7 cellular contexts compared by ENCODE assay signal in the genomic region with DNA sequence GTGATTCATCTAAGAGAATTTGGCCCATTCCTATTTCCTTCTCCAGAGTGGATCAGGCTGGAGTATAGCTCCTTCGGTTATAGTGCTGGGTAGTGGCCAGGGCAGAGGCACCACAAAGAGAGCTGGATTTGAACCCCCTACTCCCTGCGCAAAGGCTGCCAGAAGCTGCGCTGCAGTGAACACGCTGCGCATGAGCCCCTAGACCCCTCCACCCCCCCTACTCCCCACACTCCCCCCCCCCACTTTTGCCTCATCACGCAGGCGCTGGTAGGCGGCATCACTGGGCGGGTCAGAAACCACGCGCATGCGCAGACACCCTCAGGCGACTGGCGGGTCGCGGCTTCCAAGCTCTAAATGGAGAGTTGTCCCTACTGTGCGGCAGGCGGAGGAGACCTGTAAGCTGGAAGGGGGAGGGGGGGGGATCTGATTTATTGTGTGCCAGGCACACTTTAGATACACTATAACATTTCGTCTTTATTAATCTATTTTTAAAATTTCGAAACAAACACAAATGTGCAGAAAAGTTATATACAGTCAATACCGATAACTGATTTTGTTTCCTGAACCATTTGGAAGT. TPM values are rescaled to one million over a fixed set of nuclear protein-coding genes. Genes with fewer than 3 reads are reported as not detected.
DNase-seq lines count a peak whose midpoint lies in the region; ATAC-seq lines count a peak whose summit lies in the region.

No MANE protein-coding gene starts in this region.

- H3K36me3 ChIP-seq in esophagus (ENCODE audit: control insufficient read depth in 2 of 2, insufficient read depth in 2 of 2, low read length in 1 of 2) (peaks cover 9 to 10% of the 10 kb centered on the region in 2 donors), mucosa of rectum (ENCODE audit: control insufficient read depth in 2 of 2, insufficient read depth in 2 of 2, low read length in 2 of 2) (peaks cover 10% of the 10 kb centered on the region in 2 donors)

- H3K4me3 ChIP-seq in esophagus (ENCODE audit: low read depth in 1 of 2, low read length in 2 of 2) (peak overlapping the region; percentile 45 to 58), mucosa of rectum (ENCODE audit: low read length in 2 of 2) (peak overlapping the region; percentile 77 to 87)

- H3K4me1 ChIP-seq in esophagus (ENCODE audit: control insufficient read depth in 2 of 2, insufficient read depth in 2 of 2, low read length in 1 of 2), result peaks cover 3 to 4% of the 10 kb centered on the region in 2 donors
- peaks cover 16 to 17% of the 10 kb centered on the region in 2 donors for H3K4me1 ChIP-seq in mucosa of rectum (ENCODE audit: control insufficient read depth in 2 of 2, insufficient read depth in 2 of 2, low read length in 2 of 2)

- H3K9me3 ChIP-seq in esophagus (ENCODE audit: control insufficient read depth in 2 of 2, insufficient read depth in 1 of 2, low read depth in 1 of 2, low read length in 1 of 2) (no peaks in the 10 kb centered on the region), mucosa of rectum (ENCODE audit: control insufficient read depth in 2 of 2, low read length in 2 of 2) (no peaks in the 10 kb centered on the region)

- H3K9ac ChIP-seq in mucosa of rectum (ENCODE audit: low read depth in 1 of 2, low read length in 2 of 2), result peak overlapping the region; percentile 61 to 65

- DNase-seq in HuH-7 (ENCODE audit: low spot score) (peak; percentile 88), OCI-M1 (lab: John Stamatoyannopoulos, UW) (peak; percentile 98)
- peak; percentile 93 for DNase-seq in activated T-cell treated with anti-CD3 and anti-CD28 coated beads, Interleukin-2, amount 50 U/mL, for 1 hour
- peak; percentile 88 for DNase-seq in stimulated activated CD8-positive, alpha-beta memory T cell treated with anti-CD3 and anti-CD28 coated beads, Interleukin-4, amount 100 ng/mL, for 24 hours (ENCODE audit: low read depth)

- H3K27me3 ChIP-seq in esophagus (ENCODE audit: control insufficient read depth in 1 of 2, insufficient read depth in 2 of 2, low read length in 2 of 2) (no peaks in the 10 kb centered on the region), mucosa of rectum (ENCODE audit: control insufficient read depth in 2 of 2, insufficient read depth in 2 of 2, low read length in 2 of 2) (no peaks in the 10 kb centered on the region)

- ATAC-seq in GM18520 (IDR thresholded peaks at IDR 0.05; ENCODE audit: unreplicated experiment), result peak; percentile 42

- peak overlapping the region; percentile 85 to 87 for H3K27ac ChIP-seq in esophagus (ENCODE audit: low read depth in 2 of 2, low read length in 1 of 2)
- H3K27ac ChIP-seq in mucosa of rectum (ENCODE audit: low read depth in 2 of 2, low read length in 2 of 2), result peak overlapping the region; percentile 57

- 7 to 8% methylated on average over 21 of the region's 21 CpGs for WGBS in esophagus, 2 donors

RNA-seq across cellular contexts. Expression of gene HMGN1, which starts 38.7 kb away (rescaled TPM):
- polyA plus RNA-seq in esophagus, result 100 to 1,000 TPM; 148 to 171 TPM

RNA-seq across cellular contexts. Expression of gene LCA5L, which starts 58.0 kb away (rescaled TPM):
- polyA plus RNA-seq in esophagus, result under 1 TPM; 0.31 to 0.48 TPM

Comparison
In these comparisons a context has a peak if more than half of its experiments do, and no peak if none do; other contexts are left out.
1. Peak in every context shown above with its lines: DNase-seq, ATAC-seq, H3K4me3 ChIP-seq and H3K27ac ChIP-seq.